ENCODE assay signal across 31 cellular contexts in genomic region chr3:122405015-122405414, GRCh38. TPM values are rescaled to one million over a fixed set of nuclear protein-coding genes. Genes with fewer than 3 reads are reported as not detected.
"Had no signal": no experiment of that assay in that cellular context is flagged by ENCODE, and none has a peak within 500 bp of the region (broad histone marks: within the 10 kb centered on the region; RNA-seq: fewer than 3 reads in every experiment).

No MANE protein-coding gene starts in this region.

- H3K27ac Mint-ChIP-seq: activated CD4-positive, alpha-beta T cell treated with anti-CD3 and anti-CD28 coated beads, Interleukin-2, amount 10 ng/mL, durations not matched to agents 24 days and 14 days; activated naive CD4-positive, alpha-beta T cell treated with anti-CD3 and anti-CD28 coated beads for 36 hours; activated T-helper 1 cell treated with anti-CD3 and anti-CD28 coated beads, Interleukin-12 subunit alpha, Interleukin-12 subunit beta, Interleukin-2, Interleukin-4 antibody, amounts not matched to agents 30 ng/mL and 10 ng/mL and 1 ng/mL, durations not matched to agents 14 hours and 24 hours and 36 hours; T-helper 1 cell treated with Interleukin-12 subunit alpha and Interleukin-12 subunit beta and Interleukin-4 antibody, amounts not matched to agents 30 μg/mL and 1 μg/mL, for 36 hours; T-helper 2 cell treated with Interferon-gamma antibody and Interleukin-4, amounts not matched to agents 5 μg/mL and 100 μg/mL, for 36 hours had no signal

- ATAC-seq: activated CD8-positive, alpha-beta T cell treated with anti-CD3 and anti-CD28 coated beads for 36 hours; activated T-cell treated with anti-CD3 and anti-CD28 coated beads, Interleukin-2, amount 50 U/mL, for 4 hours; body of pancreas; PC-3 had no signal

- H3K27me3 ChIP-seq: ascending aorta, body of pancreas, breast epithelium, MG63, Peyer's patch, SJSA1 had no signal

- H3K9me3 Mint-ChIP-seq: activated CD4-positive, alpha-beta T cell treated with anti-CD3 and anti-CD28 coated beads, Interleukin-2, amount 10 ng/mL, durations not matched to agents 24 days and 14 days; activated CD8-positive, alpha-beta T cell treated with anti-CD3 and anti-CD28 coated beads for 36 hours; activated naive CD4-positive, alpha-beta T cell treated with anti-CD3 and anti-CD28 coated beads for 36 hours; activated naive CD8-positive, alpha-beta T cell treated with anti-CD3 and anti-CD28 coated beads for 36 hours; activated T-cell treated with anti-CD3 and anti-CD28 coated beads, Interleukin-2, amount 50 U/mL, for 4 hours; activated T-helper 1 cell treated with anti-CD3 and anti-CD28 coated beads, Interleukin-12 subunit alpha, Interleukin-12 subunit beta, Interleukin-2, Interleukin-4 antibody, amounts not matched to agents 30 ng/mL and 10 ng/mL and 1 ng/mL, durations not matched to agents 14 hours and 24 hours and 36 hours; T-helper 1 cell treated with Interleukin-12 subunit alpha and Interleukin-12 subunit beta and Interleukin-4 antibody, amounts not matched to agents 30 μg/mL and 1 μg/mL, for 36 hours; T-helper 2 cell treated with Interferon-gamma antibody and Interleukin-4, amounts not matched to agents 5 μg/mL and 100 μg/mL, for 36 hours had no signal

- H3K27ac ChIP-seq: ascending aorta, breast epithelium, Peyer's patch, SJSA1 had no signal

- H3K36me3 ChIP-seq: breast epithelium, SJSA1 had no signal

- H3K4me1 ChIP-seq: ascending aorta, breast epithelium, Peyer's patch had no signal

- DNase-seq: activated CD4-positive, alpha-beta T cell treated with anti-CD3 and anti-CD28 coated beads, Interleukin-2, amount 10 ng/mL, durations not matched to agents 24 days and 14 days; activated CD4-positive, alpha-beta T cell treated with anti-CD3 and anti-CD28 coated beads, Interleukin-2, amount 50 U/mL, for 4 hours; activated CD8-positive, alpha-beta T cell treated with anti-CD3 and anti-CD28 coated beads for 36 hours; activated gamma-delta T cell treated with Interleukin-2 at 50 U/mL for 16 hours; activated naive CD4-positive, alpha-beta T cell treated with anti-CD3 and anti-CD28 coated beads for 36 hours; activated naive CD8-positive, alpha-beta T cell treated with anti-CD3 and anti-CD28 coated beads for 36 hours; activated T-cell treated with anti-CD3 and anti-CD28 coated beads, Interleukin-2, amount 50 U/mL, for 4 hours; amygdala; Kasumi-1; KG1; MG63; NCI-H1048; NCI-H1105 treated with DMSO at 0.1 percent for 48 hours; NCI-H1436; NCI-H1694 treated with DMSO at 0.1 percent for 48 hours; NCI-H345; NCI-H524 treated with DMSO at 0.1 percent for 48 hours; NK-92 treated with Interleukin-12 subunit alpha and Interleukin-12 subunit beta, amount 100 ng/mL, for 24 hours; PC-3; Peyer's patch; RPMI8226; SHP77 treated with DMSO at 0.1 percent for 48 hours; SK-N-SH had no signal

- H3K9ac ChIP-seq: SK-N-SH had no signal

- H3K4me3 Mint-ChIP-seq: activated CD4-positive, alpha-beta T cell treated with anti-CD3 and anti-CD28 coated beads, Interleukin-2, amount 10 ng/mL, durations not matched to agents 24 days and 14 days; activated CD8-positive, alpha-beta T cell treated with anti-CD3 and anti-CD28 coated beads for 36 hours; activated naive CD4-positive, alpha-beta T cell treated with anti-CD3 and anti-CD28 coated beads for 36 hours; activated naive CD8-positive, alpha-beta T cell treated with anti-CD3 and anti-CD28 coated beads for 36 hours; activated T-cell treated with anti-CD3 and anti-CD28 coated beads, Interleukin-2, amount 50 U/mL, for 4 hours; activated T-helper 1 cell treated with anti-CD3 and anti-CD28 coated beads, Interleukin-12 subunit alpha, Interleukin-12 subunit beta, Interleukin-2, Interleukin-4 antibody, amounts not matched to agents 30 ng/mL and 10 ng/mL and 1 ng/mL, durations not matched to agents 14 hours and 24 hours and 36 hours; T-helper 1 cell treated with Interleukin-12 subunit alpha and Interleukin-12 subunit beta and Interleukin-4 antibody, amounts not matched to agents 30 μg/mL and 1 μg/mL, for 36 hours; T-helper 2 cell treated with Interferon-gamma antibody and Interleukin-4, amounts not matched to agents 5 μg/mL and 100 μg/mL, for 36 hours had no signal

- H3K4me2 ChIP-seq: SK-N-SH had no signal

- H3K4me3 ChIP-seq: ascending aorta, body of pancreas, breast epithelium, MG63, Peyer's patch, SJSA1 had no signal

- H3K27me3 Mint-ChIP-seq: activated CD4-positive, alpha-beta T cell treated with anti-CD3 and anti-CD28 coated beads, Interleukin-2, amount 10 ng/mL, durations not matched to agents 24 days and 14 days; activated CD8-positive, alpha-beta T cell treated with anti-CD3 and anti-CD28 coated beads for 36 hours; activated naive CD8-positive, alpha-beta T cell treated with anti-CD3 and anti-CD28 coated beads for 36 hours had no signal

- H3K9me3 ChIP-seq: ascending aorta, body of pancreas, breast epithelium, MG63, Peyer's patch, SJSA1, SK-N-SH had no signal

- FAIRE-seq: TTC549 had no signal

RNA-seq across cellular contexts. Expression of gene MIX23, which starts 22.0 kb away (rescaled TPM):
- total RNA-seq: ascending aorta had no signal
